ENCODE assay signal across 9 cellular contexts in the genomic region with DNA sequence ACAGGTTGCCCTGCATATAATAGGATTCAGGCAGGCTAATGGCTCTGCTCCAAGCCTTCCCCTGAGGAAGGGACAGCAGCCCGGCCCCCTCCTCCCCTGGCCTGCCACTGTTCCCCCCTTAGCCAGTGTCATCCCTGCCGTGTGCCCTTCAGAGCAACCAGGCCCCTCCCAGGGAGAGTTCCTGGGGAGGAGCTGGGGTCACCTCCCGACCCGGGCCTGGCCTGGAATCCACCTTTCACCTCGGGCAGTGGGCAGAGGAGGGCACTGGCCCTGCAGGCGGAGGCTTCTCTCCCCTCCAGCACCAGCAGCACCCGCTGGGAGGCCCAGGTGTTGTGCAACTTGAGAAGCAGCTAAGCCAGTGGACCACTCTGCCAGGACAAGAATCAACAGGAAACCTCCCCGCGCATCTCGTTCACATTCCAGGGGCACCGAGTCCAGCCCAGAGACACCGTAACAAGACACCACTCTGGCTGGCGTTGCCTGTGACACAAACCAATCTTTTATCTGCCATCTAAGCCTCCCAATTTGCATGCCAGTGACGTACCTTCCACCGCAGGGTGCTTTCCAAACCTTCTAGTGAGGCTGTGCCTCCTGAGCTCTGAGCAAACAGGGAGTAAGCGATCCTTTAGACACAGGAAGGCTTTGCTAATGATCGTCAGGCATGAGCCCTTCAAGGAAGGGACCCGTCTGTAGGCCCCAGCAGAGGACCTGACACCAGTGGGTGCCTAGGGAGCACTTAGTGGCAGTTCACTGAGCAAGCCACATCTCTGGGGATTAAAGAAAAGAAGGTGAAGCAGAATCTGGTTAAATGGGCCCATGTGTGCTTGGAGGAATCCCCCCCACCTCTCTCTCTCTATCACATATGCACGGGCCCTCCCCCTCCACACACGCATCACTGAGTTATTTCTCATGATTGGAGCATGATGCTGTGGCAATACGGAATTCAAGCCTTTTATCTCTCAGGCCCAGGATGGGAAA.
DNase-seq lines count a peak whose midpoint lies in the region; ATAC-seq and TF ChIP-seq lines count a peak whose summit lies in the region.
"Had no signal": no experiment of that assay in that cellular context is flagged by ENCODE, and none has a peak within 500 bp of the region (broad histone marks: within the 10 kb centered on the region; RNA-seq: fewer than 3 reads in every experiment).

No MANE protein-coding gene starts in this region.

- CTCF ChIA-PET in SK-N-SH (lab: Yijun Ruan, JAX), result interaction anchor here (0.5 to 1.8 kb wide), 5 partner anchors 9 to 291 kb away, joined by 3 to 8 read pairs (median 4); no protein-coding TSS in a partner anchor

- H3K9me2 ChIP-seq in SK-N-SH, result no peaks in the 10 kb centered on the region

- peaks cover 3% of the 10 kb centered on the region for H3K9me3 Mint-ChIP-seq in neural crest cell
- H3K9me3 Mint-ChIP-seq: activated naive CD8-positive, alpha-beta T cell treated with anti-CD3 and anti-CD28 coated beads, Interleukin-2, amount 10 ng/mL, durations not matched to agents 7 days and 5 days had no signal

- H4K20me1 ChIP-seq in SK-N-SH (ENCODE audit: insufficient read depth), result no peaks in the 10 kb centered on the region

- 37% methylated on average over 15 of the region's 21 CpGs for WGBS in SK-N-SH (ENCODE audit: low lambda C conversion rate)

- H3K4me3 Mint-ChIP-seq in neural crest cell, result peak overlapping the region; percentile 2
- H3K4me3 Mint-ChIP-seq: activated naive CD8-positive, alpha-beta T cell treated with anti-CD3 and anti-CD28 coated beads, Interleukin-2, amount 10 ng/mL, durations not matched to agents 7 days and 5 days had no signal

- H3K4me3 ChIP-seq in SK-N-SH (ENCODE audit: low read depth in 2 of 2, low read length in 1 of 2) (no peak overlapping the region), coronary artery (no peak overlapping the region)

- H3K36me3 ChIP-seq in SK-N-SH (replicated peaks in 1 of 2; ENCODE audit: control insufficient read depth in 1 of 2, insufficient read depth in 2 of 2, low read length in 1 of 2), result no peaks in the 10 kb centered on the region

- peak overlapping the region; percentile 57; the same call in 1 of the 2 replicates for H3K9ac ChIP-seq in SK-N-SH

- no peak for TF ChIP-seq POLR2A in GM18505 (IDR thresholded peaks at IDR 0.05; ENCODE audit: borderline replicate concordance, extremely low read depth, insufficient read depth, insufficient read length)

- H3K27me3 Mint-ChIP-seq in neural crest cell (ENCODE audit: low read depth), result peaks cover 9% of the 10 kb centered on the region

- peaks cover 31 to 70% of the 10 kb centered on the region in 2 experiments for H3K4me1 ChIP-seq in SK-N-SH (ENCODE audit: control insufficient read depth in 1 of 2, insufficient read depth in 2 of 2, low read depth in 1 of 2, low read length in 1 of 2)

- peak overlapping the region; percentile 11 for H3K27ac Mint-ChIP-seq in neural crest cell (ENCODE audit: unreplicated experiment)
- H3K27ac Mint-ChIP-seq: activated naive CD8-positive, alpha-beta T cell treated with anti-CD3 and anti-CD28 coated beads, Interleukin-2, amount 10 ng/mL, durations not matched to agents 7 days and 5 days had no signal

- peak; percentile 79 for DNase-seq in ELR (ENCODE audit: low read depth)
- peak; percentile 69 for DNase-seq in KBM-7
- DNase-seq in SK-N-SH, result no peak
- no peak for DNase-seq in coronary artery (ENCODE audit: low spot score)
- DNase-seq in neural crest cell (ENCODE audit: low read depth, low spot score), result no peak
- DNase-seq in NK-92 treated with Interleukin-12 subunit alpha and Interleukin-12 subunit beta, amount 100 ng/mL, for 24 hours (lab: John Stamatoyannopoulos, UW), result no peak
- DNase-seq: activated naive CD8-positive, alpha-beta T cell treated with anti-CD3 and anti-CD28 coated beads, Interleukin-2, amount 10 ng/mL, durations not matched to agents 7 days and 5 days had no signal

- H3K27ac ChIP-seq in SK-N-SH (ENCODE audit: low read depth in 2 of 2, low read length in 1 of 2) (peak overlapping the region; percentile 81 to 93), coronary artery (peak overlapping the region; percentile 71 to 74)

- peak overlapping the region; percentile 44; the same call in 1 of the 2 replicates for H2AFZ ChIP-seq in SK-N-SH (ENCODE audit: low read depth)

- no peaks in the 10 kb centered on the region for H3K27me3 ChIP-seq in SK-N-SH (ENCODE audit: insufficient read depth)

- POLR2A ChIA-PET in SK-N-SH (lab: Yijun Ruan, JAX), result no interaction called here

- H3F3A ChIP-seq in SK-N-SH (replicated peaks; ENCODE audit: insufficient read depth), result peaks cover 6% of the 10 kb centered on the region

- TF ChIP-seq RAD21 in SK-N-SH (IDR thresholded peaks at IDR 0.05; ENCODE audit: low read length), result no peak

- H3K79me2 ChIP-seq in SK-N-SH (ENCODE audit: insufficient read depth), result no peaks in the 10 kb centered on the region

- H3K4me1 Mint-ChIP-seq in neural crest cell, result peaks cover 40% of the 10 kb centered on the region
- H3K4me1 Mint-ChIP-seq: activated naive CD8-positive, alpha-beta T cell treated with anti-CD3 and anti-CD28 coated beads, Interleukin-2, amount 10 ng/mL, durations not matched to agents 7 days and 5 days had no signal

- TF ChIP-seq EP300 in SK-N-SH (IDR thresholded peaks at IDR 0.05; ENCODE audit: borderline replicate concordance in 1 of 2, low read depth in 1 of 2, low read length in 1 of 2), result peak in 1 of 2 experiments; percentile 77; a peak in 1 of 4 replicates

- no peaks in the 10 kb centered on the region for H3K36me3 Mint-ChIP-seq in neural crest cell (ENCODE audit: low read depth)
- H3K36me3 Mint-ChIP-seq: activated naive CD8-positive, alpha-beta T cell treated with anti-CD3 and anti-CD28 coated beads, Interleukin-2, amount 10 ng/mL, durations not matched to agents 7 days and 5 days had no signal

- TF ChIP-seq CTCF in SK-N-SH (IDR thresholded peaks at IDR 0.05), result no peak
- no peak for TF ChIP-seq CTCF in coronary artery (IDR thresholded peaks at IDR 0.05)
- no peak for TF ChIP-seq CTCF in neural crest cell (conservative IDR thresholded peaks at IDR 0.05)

- in situ Hi-C loops in KBM-7 (cut with MboI; ENCODE audit: low pct_unique_long_range_greater_than_20kb, low sequenced_read_pairs), result no loop called here

- peak; percentile 80 for ATAC-seq in GM21723 (IDR thresholded peaks at IDR 0.05; ENCODE audit: unreplicated experiment)
- ATAC-seq in GM18505 (IDR thresholded peaks at IDR 0.05; ENCODE audit: unreplicated experiment), result no peak

- peak overlapping the region; percentile 75 for H3K4me2 ChIP-seq in SK-N-SH

- H3K9me3 ChIP-seq in SK-N-SH, result no peaks in the 10 kb centered on the region

TF ChIP-seq in SK-N-SH, 30 proteins besides CTCF, POLR2A, EP300 and RAD21 (continues in another document):
- TF ChIP-seq FOXJ3 (CRISPR knock-in tag; IDR thresholded peaks at IDR 0.05), result no peak
- TF ChIP-seq, protein P1, sequence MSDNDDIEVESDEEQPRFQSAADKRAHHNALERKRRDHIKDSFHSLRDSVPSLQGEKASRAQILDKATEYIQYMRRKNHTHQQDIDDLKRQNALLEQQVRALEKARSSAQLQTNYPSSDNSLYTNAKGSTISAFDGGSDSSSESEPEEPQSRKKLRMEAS (IDR thresholded peaks at IDR 0.05; ENCODE audit: low read depth), result peak; percentile 33; the same call in 1 of the 2 replicates
- TF ChIP-seq, protein P2, sequence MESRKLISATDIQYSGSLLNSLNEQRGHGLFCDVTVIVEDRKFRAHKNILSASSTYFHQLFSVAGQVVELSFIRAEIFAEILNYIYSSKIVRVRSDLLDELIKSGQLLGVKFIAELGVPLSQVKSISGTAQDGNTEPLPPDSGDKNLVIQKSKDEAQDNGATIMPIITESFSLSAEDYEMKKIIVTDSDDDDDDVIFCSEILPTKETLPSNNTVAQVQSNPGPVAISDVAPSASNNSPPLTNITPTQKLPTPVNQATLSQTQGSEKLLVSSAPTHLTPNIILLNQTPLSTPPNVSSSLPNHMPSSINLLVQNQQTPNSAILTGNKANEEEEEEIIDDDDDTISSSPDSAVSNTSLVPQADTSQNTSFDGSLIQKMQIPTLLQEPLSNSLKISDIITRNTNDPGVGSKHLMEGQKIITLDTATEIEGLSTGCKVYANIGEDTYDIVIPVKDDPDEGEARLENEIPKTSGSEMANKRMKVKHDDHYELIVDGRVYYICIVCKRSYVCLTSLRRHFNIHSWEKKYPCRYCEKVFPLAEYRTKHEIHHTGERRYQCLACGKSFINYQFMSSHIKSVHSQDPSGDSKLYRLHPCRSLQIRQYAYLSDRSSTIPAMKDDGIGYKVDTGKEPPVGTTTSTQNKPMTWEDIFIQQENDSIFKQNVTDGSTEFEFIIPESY (IDR thresholded peaks at IDR 0.05; ENCODE audit: borderline replicate concordance, low read depth), result no peak
- TF ChIP-seq SIN3A (IDR thresholded peaks at IDR 0.05; ENCODE audit: borderline replicate concordance, low read depth, low read length), result no peak
- TF ChIP-seq, protein P3, sequence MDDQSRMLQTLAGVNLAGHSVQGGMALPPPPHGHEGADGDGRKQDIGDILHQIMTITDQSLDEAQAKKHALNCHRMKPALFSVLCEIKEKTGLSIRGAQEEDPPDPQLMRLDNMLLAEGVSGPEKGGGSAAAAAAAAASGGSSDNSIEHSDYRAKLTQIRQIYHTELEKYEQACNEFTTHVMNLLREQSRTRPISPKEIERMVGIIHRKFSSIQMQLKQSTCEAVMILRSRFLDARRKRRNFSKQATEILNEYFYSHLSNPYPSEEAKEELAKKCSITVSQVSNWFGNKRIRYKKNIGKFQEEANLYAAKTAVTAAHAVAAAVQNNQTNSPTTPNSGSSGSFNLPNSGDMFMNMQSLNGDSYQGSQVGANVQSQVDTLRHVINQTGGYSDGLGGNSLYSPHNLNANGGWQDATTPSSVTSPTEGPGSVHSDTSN (IDR thresholded peaks at IDR 0.05), result peak; percentile 77
- TF ChIP-seq JUND (IDR thresholded peaks at IDR 0.05), result peak; percentile 32; the same call in 1 of the 2 replicates
- TF ChIP-seq FOSL2 (IDR thresholded peaks at IDR 0.05; ENCODE audit: borderline replicate concordance, low read depth), result 0 out of 2 replicates have a peak, but pooled peaks have one; percentile 42
- no peak for TF ChIP-seq RCOR1 (IDR thresholded peaks at IDR 0.05; ENCODE audit: low read length)
- peak; percentile 75 for TF ChIP-seq TEAD4 (IDR thresholded peaks at IDR 0.05; ENCODE audit: borderline replicate concordance, insufficient read depth)
- TF ChIP-seq ELF1 (IDR thresholded peaks at IDR 0.05), result no peak

Comparison
In these comparisons a context has a peak if more than half of its experiments do, and no peak if none do; other contexts are left out.
1. DNase-seq: peak in ELR (single experiment) and KBM-7 (single experiment); none in SK-N-SH (single experiment), coronary artery (single experiment), neural crest cell (single experiment) and NK-92 treated with Interleukin-12 subunit alpha and Interleukin-12 subunit beta, amount 100 ng/mL, for 24 hours (single experiment).